Comparison of ENCODE assay signal across 8 cellular contexts in genomic region chrX:15816886-15817285, GRCh38. TPM values are rescaled to one million over a fixed set of nuclear protein-coding genes. Genes with fewer than 3 reads are reported as not detected.
DNase-seq lines count a peak whose midpoint lies in the region; ATAC-seq, FAIRE-seq and TF ChIP-seq lines count a peak whose summit lies in the region.

No MANE protein-coding gene starts in this region.

- peaks cover 43% of the 10 kb centered on the region for H3K4me1 Mint-ChIP-seq in activated T-helper 2 cell treated with anti-CD3 and anti-CD28 coated beads, Interferon-gamma antibody, Interleukin-2, Interleukin-4, amounts not matched to agents 10 μg/mL and 5 μg/mL and 100 μg/mL, durations not matched to agents 14 hours and 24 hours and 36 hours (ENCODE audit: low read depth)
- peaks cover 9 to 30% (median 27%) of the 10 kb centered on the region in 4 donors for H3K4me1 Mint-ChIP-seq in naive thymus-derived CD8-positive, alpha-beta T cell

- peak; percentile 80 to 81 for ATAC-seq in naive thymus-derived CD8-positive, alpha-beta T cell
- ATAC-seq in GM18870 (IDR thresholded peaks at IDR 0.05; ENCODE audit: unreplicated experiment) (no peak), HG03354 (IDR thresholded peaks at IDR 0.05; ENCODE audit: poor library complexity, severe bottlenecking, unreplicated experiment) (no peak), GM18520 (IDR thresholded peaks at IDR 0.05; ENCODE audit: unreplicated experiment) (no peak)

- peak overlapping the region; percentile 47 for H3K4me3 Mint-ChIP-seq in activated T-helper 2 cell treated with anti-CD3 and anti-CD28 coated beads, Interferon-gamma antibody, Interleukin-2, Interleukin-4, amounts not matched to agents 10 μg/mL and 5 μg/mL and 100 μg/mL, durations not matched to agents 14 hours and 24 hours and 36 hours (ENCODE audit: low read depth)
- peak overlapping the region in 9 of 10 donors; percentile 8 to 64 (median 58) for H3K4me3 Mint-ChIP-seq in naive thymus-derived CD8-positive, alpha-beta T cell

- POLR2A ChIA-PET in naive thymus-derived CD8-positive, alpha-beta T cell (lab: Charles Lee) = interaction anchor here (0.6 to 2.0 kb wide), 3 partner anchors 26 to 78 kb away, joined by 3 to 6 read pairs (median 4); partner anchors contain the start of genes AP1S2 and ZRSR2

- intact Hi-C loops in activated T-helper 2 cell treated with anti-CD3 and anti-CD28 coated beads, Interferon-gamma antibody, Interleukin-2, Interleukin-4, amounts not matched to agents 10 μg/mL and 5 μg/mL and 100 μg/mL, durations not matched to agents 14 hours and 24 hours and 36 hours (cut with micrococcal nuclease) = loop anchor here (1.0 to 5.0 kb wide), 5 partner anchors 27 to 78 kb away; partner anchors contain the start of genes AP1S2, CA5B and ZRSR2

- H3K27me3 Mint-ChIP-seq in activated T-helper 2 cell treated with anti-CD3 and anti-CD28 coated beads, Interferon-gamma antibody, Interleukin-2, Interleukin-4, amounts not matched to agents 10 μg/mL and 5 μg/mL and 100 μg/mL, durations not matched to agents 14 hours and 24 hours and 36 hours (ENCODE audit: low read depth) = no peaks in the 10 kb centered on the region
- no peaks in the 10 kb centered on the region for H3K27me3 Mint-ChIP-seq in naive thymus-derived CD8-positive, alpha-beta T cell

- peak; percentile 66 for FAIRE-seq in GM12891 (lab: Jason Lieb, UNC)

- H3K36me3 Mint-ChIP-seq in activated T-helper 2 cell treated with anti-CD3 and anti-CD28 coated beads, Interferon-gamma antibody, Interleukin-2, Interleukin-4, amounts not matched to agents 10 μg/mL and 5 μg/mL and 100 μg/mL, durations not matched to agents 14 hours and 24 hours and 36 hours (ENCODE audit: low read depth) = peaks cover 64% of the 10 kb centered on the region
- peaks cover 5 to 62% (median 22%) of the 10 kb centered on the region in 3 donors for H3K36me3 Mint-ChIP-seq in naive thymus-derived CD8-positive, alpha-beta T cell

- no peak for TF ChIP-seq POLR2A in GM12891 (IDR thresholded peaks at IDR 0.05; ENCODE audit: low read depth, low read length)

- DNase-seq in GM12891 (ENCODE audit: insufficient read length, low spot score) (no peak), NOMO-1 treated with DMSO at 0.1 percent for 48 hours (lab: John Stamatoyannopoulos, UW; ENCODE audit: unreplicated experiment) (peak; percentile 56), GM19238 (ENCODE audit: insufficient read length, low spot score) (no peak)
- peak; percentile 40 for DNase-seq in activated T-helper 2 cell treated with anti-CD3 and anti-CD28 coated beads, Interferon-gamma antibody, Interleukin-2, Interleukin-4, amounts not matched to agents 10 μg/mL and 5 μg/mL and 100 μg/mL, durations not matched to agents 14 hours and 24 hours and 36 hours (ENCODE audit: low spot score)
- DNase-seq in naive thymus-derived CD8-positive, alpha-beta T cell = peak in 7 of 10 donors; percentile 11 to 63 (median 58)

- H3K27ac Mint-ChIP-seq in activated T-helper 2 cell treated with anti-CD3 and anti-CD28 coated beads, Interferon-gamma antibody, Interleukin-2, Interleukin-4, amounts not matched to agents 10 μg/mL and 5 μg/mL and 100 μg/mL, durations not matched to agents 14 hours and 24 hours and 36 hours = peak overlapping the region; percentile 92
- peak overlapping the region; percentile 13 to 83 (median 80) for H3K27ac Mint-ChIP-seq in naive thymus-derived CD8-positive, alpha-beta T cell

- H3K9me3 Mint-ChIP-seq in activated T-helper 2 cell treated with anti-CD3 and anti-CD28 coated beads, Interferon-gamma antibody, Interleukin-2, Interleukin-4, amounts not matched to agents 10 μg/mL and 5 μg/mL and 100 μg/mL, durations not matched to agents 14 hours and 24 hours and 36 hours = no peaks in the 10 kb centered on the region
- H3K9me3 Mint-ChIP-seq in naive thymus-derived CD8-positive, alpha-beta T cell = no peaks in the 10 kb centered on the region

TF ChIP-seq in GM12891, 5 proteins besides CTCF, POLR2A, EP300 and RAD21:
- TF ChIP-seq SPI1 (IDR thresholded peaks at IDR 0.05; ENCODE audit: low read depth, low read length) (no peak), POU2F2 (IDR thresholded peaks at IDR 0.05; ENCODE audit: low read depth, low read length) (no peak), POLR2AphosphoS5 (IDR thresholded peaks at IDR 0.05; ENCODE audit: low read depth, low read length) (no peak), TAF1 (IDR thresholded peaks at IDR 0.05; ENCODE audit: low read depth, low read length) (no peak), PAX5 (IDR thresholded peaks at IDR 0.05; ENCODE audit: insufficient read depth, low read length, severe bottlenecking) (no peak)

RNA-seq across cellular contexts. Expression of gene ZRSR2, which starts 26.6 kb away (rescaled TPM):
- 13.3 TPM for polyA plus RNA-seq in GM12891 (2012; ENCODE audit: low read depth, missing spikeins)
- 18.7 and 20.3 TPM in 2 replicates for total RNA-seq in activated T-helper 2 cell treated with anti-CD3 and anti-CD28 coated beads, Interferon-gamma antibody, Interleukin-2, Interleukin-4, amounts not matched to agents 10 μg/mL and 5 μg/mL and 100 μg/mL, durations not matched to agents 14 hours and 24 hours and 36 hours
- total RNA-seq in naive thymus-derived CD8-positive, alpha-beta T cell = 10 to 100 TPM; 22.4 to 24.9 TPM
- 10 to 100 TPM; 15.1 to 44.8 (median 27.7) TPM for polyA plus RNA-seq in naive thymus-derived CD8-positive, alpha-beta T cell

RNA-seq across cellular contexts. Expression of gene AP1S2, which starts 37.7 kb away (rescaled TPM):
- 35.3 TPM for polyA plus RNA-seq in GM12891 (2012; ENCODE audit: low read depth, missing spikeins)
- total RNA-seq in activated T-helper 2 cell treated with anti-CD3 and anti-CD28 coated beads, Interferon-gamma antibody, Interleukin-2, Interleukin-4, amounts not matched to agents 10 μg/mL and 5 μg/mL and 100 μg/mL, durations not matched to agents 14 hours and 24 hours and 36 hours = 33.8 and 35.5 TPM in 2 replicates
- 10 to 100 TPM; 17.5 to 20.9 TPM for total RNA-seq in naive thymus-derived CD8-positive, alpha-beta T cell
- 10 to 100 TPM; 31.2 to 47.8 (median 35.3) TPM for polyA plus RNA-seq in naive thymus-derived CD8-positive, alpha-beta T cell

Comparison
In these comparisons a context has a peak if more than half of its experiments do, and no peak if none do; other contexts are left out.
1. DNase-seq: peak in NOMO-1 treated with DMSO at 0.1 percent for 48 hours (single experiment), activated T-helper 2 cell treated with anti-CD3 and anti-CD28 coated beads, Interferon-gamma antibody, Interleukin-2, Interleukin-4, amounts not matched to agents 10 μg/mL and 5 μg/mL and 100 μg/mL, durations not matched to agents 14 hours and 24 hours and 36 hours (single experiment) and naive thymus-derived CD8-positive, alpha-beta T cell (7 of 10); none in GM12891 (single experiment) and GM19238 (single experiment).
2. ATAC-seq: peak in naive thymus-derived CD8-positive, alpha-beta T cell (2 of 2); none in GM18870 (single experiment), HG03354 (single experiment) and GM18520 (single experiment).